In genomic region chr16:67260426-67261063, GRCh38 we compare ENCODE assay signal across 8 cellular contexts. TPM values are rescaled to one million over a fixed set of nuclear protein-coding genes. Genes with fewer than 3 reads are reported as not detected.
DNase-seq lines count a peak whose midpoint lies in the region; ATAC-seq and TF ChIP-seq lines count a peak whose summit lies in the region.

No MANE protein-coding gene starts in this region.

- no peaks in the 10 kb centered on the region for H3K9me3 ChIP-seq in DND-41 (ENCODE audit: insufficient read depth, low read length, severe bottlenecking)
- no peaks in the 10 kb centered on the region for H3K9me3 ChIP-seq in HEK293 (ENCODE audit: control insufficient read depth, insufficient read depth, low read depth, low read length)
- H3K9me3 ChIP-seq in OCI-LY7 (ENCODE audit: low read length), result no peaks in the 10 kb centered on the region

- POLR2A ChIA-PET in HEK293 (lab: Yijun Ruan, JAX) (interaction anchor here (0.5 to 1.8 kb wide), 5 partner anchors 10 to 221 kb away, joined by 3 to 6 read pairs (median 4); partner anchors contain the start of gene FHOD1), OCI-LY7 (lab: Charles Lee) (interaction anchor here (0.6 to 1.2 kb wide), 5 partner anchors 12 to 141 kb away, joined by 3 to 7 read pairs (median 4); partner anchors contain the start of gene SLC9A5)

- no peak overlapping the region for H3K4me3 ChIP-seq in DND-41 (ENCODE audit: low read depth in 1 of 2, low read length in 2 of 2)
- no peak overlapping the region for H3K4me3 ChIP-seq in HEK293 (ENCODE audit: low read depth, low read length)
- no peak overlapping the region for H3K4me3 ChIP-seq in OCI-LY7 (ENCODE audit: low read depth, low read length, poor library complexity, severe bottlenecking)

- H3K4me1 ChIP-seq in DND-41 (ENCODE audit: insufficient read depth, low read length) (no peaks in the 10 kb centered on the region), HEK293 (ENCODE audit: control insufficient read depth, insufficient read depth, low read length) (no peaks in the 10 kb centered on the region), OCI-LY7 (ENCODE audit: insufficient read depth, low read length, poor library complexity, severe bottlenecking) (peaks cover 5% of the 10 kb centered on the region)

- H3K4me2 ChIP-seq in DND-41 (ENCODE audit: insufficient read depth, low read length) (no peak overlapping the region), OCI-LY7 (ENCODE audit: low read length) (0 out of 2 replicates have a peak overlapping the region, but pooled peaks have one; percentile 19)

- intact Hi-C loops in OCI-LY7 (cut with micrococcal nuclease; ENCODE audit: unreplicated experiment), result loop anchor here (1.0 to 5.0 kb wide), 3 partner anchors 78 to 207 kb away; no protein-coding TSS in a partner anchor

- H3K9me2 ChIP-seq in OCI-LY7 (ENCODE audit: insufficient read depth, low read length), result no peaks in the 10 kb centered on the region

- no peak overlapping the region for H3K9ac ChIP-seq in DND-41 (ENCODE audit: low read depth, low read length)

- H3K36me3 ChIP-seq in DND-41 (ENCODE audit: insufficient read depth, low read length) (no peaks in the 10 kb centered on the region), HEK293 (ENCODE audit: control insufficient read depth in 2 of 2, insufficient read depth in 1 of 2, low read length in 2 of 2) (peaks cover 0 to 8% of the 10 kb centered on the region in 2 experiments; a peak in 2 of 3 replicates), OCI-LY7 (ENCODE audit: insufficient read depth, low read length) (no peaks in the 10 kb centered on the region)

- no TSS peak for BruUV-seq in OCI-LY7 (replicated peaks; lab: Mats Ljungman, UMichigan)

- CTCF ChIA-PET in HEK293 (lab: Yijun Ruan, JAX) (interaction anchor here (0.5 to 2.1 kb wide), 34 partner anchors 8 to 414 kb away, joined by 3 to 22 read pairs (median 4); partner anchors contain the start of genes FHOD1, KCTD19, LRRC36 and PLEKHG4), OCI-LY7 (lab: Charles Lee; ENCODE audit: unreplicated experiment) (interaction anchor here (0.9 to 1.7 kb wide), 3 partner anchors 71 to 167 kb away, joined by 3 to 10 read pairs (median 4); no protein-coding TSS in a partner anchor)

- H4K20me1 ChIP-seq in DND-41 (ENCODE audit: insufficient read depth, low read length), result no peaks in the 10 kb centered on the region
- H4K20me1 ChIP-seq in OCI-LY7 (ENCODE audit: insufficient read depth, low read length), result no peaks in the 10 kb centered on the region

- H2AFZ ChIP-seq in DND-41 (ENCODE audit: low read depth, low read length), result no peak overlapping the region
- peak overlapping the region; percentile 8; the same call in 1 of the 2 replicates for H2AFZ ChIP-seq in OCI-LY7 (ENCODE audit: low read length)

- DNase-seq in DND-41 (no peak), OCI-LY7 (ENCODE audit: low spot score) (peak; percentile 77), cerebellar cortex (ENCODE audit: low spot score) (peak; percentile 77), midbrain (lab: John Stamatoyannopoulos, UW) (peak; percentile 14), epidermal melanocyte (ENCODE audit: insufficient read length, low spot score) (no peak)

- no peaks in the 10 kb centered on the region for H3K79me2 ChIP-seq in DND-41 (ENCODE audit: insufficient read depth, low read length)
- H3K79me2 ChIP-seq in OCI-LY7 (ENCODE audit: insufficient read depth, low read depth, low read length), result no peaks in the 10 kb centered on the region

- peak; percentile 62 for TF ChIP-seq CTCF in DND-41 (IDR thresholded peaks at IDR 0.05; ENCODE audit: borderline replicate concordance, extremely low read depth, low read length, poor library complexity, severe bottlenecking)
- peak; percentile 71 for TF ChIP-seq CTCF in HEK293 (tag by site-specific recombination; IDR thresholded peaks at IDR 0.05)
- peak; percentile 84 for TF ChIP-seq CTCF in OCI-LY7 (conservative IDR thresholded peaks at IDR 0.05; ENCODE audit: low read length)

- peaks cover 27% of the 10 kb centered on the region for H3K27me3 ChIP-seq in DND-41 (ENCODE audit: insufficient read depth, low read length, poor library complexity)

- peak; percentile 66; the same call in 2 of the 3 replicates for ATAC-seq in DND-41 (ENCODE audit: insufficient read depth, low read depth)
- ATAC-seq in HG02973 (IDR thresholded peaks at IDR 0.05; ENCODE audit: unreplicated experiment), result no peak
- no peak for ATAC-seq in GM21360 (IDR thresholded peaks at IDR 0.05; ENCODE audit: unreplicated experiment)

- H3K27ac ChIP-seq in DND-41 (ENCODE audit: low read length) (no peak overlapping the region), HEK293 (ENCODE audit: extremely low read depth, low read depth, low read length) (no peak overlapping the region), OCI-LY7 (ENCODE audit: low read depth, low read length, poor library complexity, severe bottlenecking) (no peak overlapping the region)

TF ChIP-seq in HEK293, 187 proteins besides CTCF, POLR2A, EP300 and RAD21:
- no peak for TF ChIP-seq ZIC2 (tag by site-specific recombination; IDR thresholded peaks at IDR 0.05)
- TF ChIP-seq SETDB1 (IDR thresholded peaks at IDR 0.05; ENCODE audit: insufficient read length, low read length), result no peak
- TF ChIP-seq ZNF184 (tag by site-specific recombination; IDR thresholded peaks at IDR 0.05), result peak; percentile 87
- TF ChIP-seq BCL11A (tag by site-specific recombination; IDR thresholded peaks at IDR 0.05; ENCODE audit: low read depth), result no peak
- no peak for TF ChIP-seq ZNF621 (tag by site-specific recombination; IDR thresholded peaks at IDR 0.05)
- no peak for TF ChIP-seq ZSCAN4 (tag by site-specific recombination; IDR thresholded peaks at IDR 0.05)
- peak; percentile 91 for TF ChIP-seq PRDM4 (tag by site-specific recombination; IDR thresholded peaks at IDR 0.05)
- peak; percentile 56; the same call in 1 of the 2 replicates for TF ChIP-seq PRDM1 (tag by site-specific recombination; IDR thresholded peaks at IDR 0.05)
- TF ChIP-seq ZBTB17 (tag by site-specific recombination; IDR thresholded peaks at IDR 0.05), result 0 out of 2 replicates have a peak, but pooled peaks have one; percentile 28
- 0 out of 2 replicates have a peak, but pooled peaks have one; percentile 20 for TF ChIP-seq ZNF341 (tag by site-specific recombination; IDR thresholded peaks at IDR 0.05; ENCODE audit: low read depth)
- TF ChIP-seq ZNF654 (tag by site-specific recombination; IDR thresholded peaks at IDR 0.05; ENCODE audit: low read depth), result peak; percentile 50

RNA-seq across cellular contexts. Expression of gene SLC9A5, which starts 11.8 kb away (rescaled TPM):
- total RNA-seq in OCI-LY7 (2014; rRNA removed; shearing (Covaris generic)), result 0.36 and 2.7 TPM in 2 replicates
- total RNA-seq in OCI-LY7 (2022), result 3.6 and 4.2 TPM in 2 replicates

RNA-seq across cellular contexts. Expression of gene FHOD1, which starts 13.3 kb away (rescaled TPM):
- total RNA-seq in OCI-LY7 (2014; rRNA removed; shearing (Covaris generic)), result 16.0 and 16.5 TPM in 2 replicates
- 44.1 and 55.0 TPM in 2 replicates for total RNA-seq in OCI-LY7 (2022)

RNA-seq across cellular contexts. Expression of gene PLEKHG4, which starts 18.8 kb away (rescaled TPM):
- not detected in 2 replicates for total RNA-seq in OCI-LY7 (2014; rRNA removed; shearing (Covaris generic))
- 0.51 and 1.3 TPM in 2 replicates for total RNA-seq in OCI-LY7 (2022)

RNA-seq across cellular contexts. Expression of gene TMEM208, which starts 33.6 kb away (rescaled TPM):
- 19.9 and 36.7 TPM in 2 replicates for total RNA-seq in OCI-LY7 (2014; rRNA removed; shearing (Covaris generic))
- 22.5 and 26.4 TPM in 2 replicates for total RNA-seq in OCI-LY7 (2022)

Comparison
In these comparisons a context has a peak if more than half of its experiments do, and no peak if none do; other contexts are left out.
1. DNase-seq: peak in OCI-LY7 (single experiment), cerebellar cortex (single experiment) and midbrain (single experiment); none in DND-41 (single experiment) and epidermal melanocyte (single experiment).
2. Peak in every context shown above with its lines, with median percentiles within 50 percentile points of each other: CTCF ChIP-seq.